19 cellular contexts compared by ENCODE assay signal in the genomic region with DNA sequence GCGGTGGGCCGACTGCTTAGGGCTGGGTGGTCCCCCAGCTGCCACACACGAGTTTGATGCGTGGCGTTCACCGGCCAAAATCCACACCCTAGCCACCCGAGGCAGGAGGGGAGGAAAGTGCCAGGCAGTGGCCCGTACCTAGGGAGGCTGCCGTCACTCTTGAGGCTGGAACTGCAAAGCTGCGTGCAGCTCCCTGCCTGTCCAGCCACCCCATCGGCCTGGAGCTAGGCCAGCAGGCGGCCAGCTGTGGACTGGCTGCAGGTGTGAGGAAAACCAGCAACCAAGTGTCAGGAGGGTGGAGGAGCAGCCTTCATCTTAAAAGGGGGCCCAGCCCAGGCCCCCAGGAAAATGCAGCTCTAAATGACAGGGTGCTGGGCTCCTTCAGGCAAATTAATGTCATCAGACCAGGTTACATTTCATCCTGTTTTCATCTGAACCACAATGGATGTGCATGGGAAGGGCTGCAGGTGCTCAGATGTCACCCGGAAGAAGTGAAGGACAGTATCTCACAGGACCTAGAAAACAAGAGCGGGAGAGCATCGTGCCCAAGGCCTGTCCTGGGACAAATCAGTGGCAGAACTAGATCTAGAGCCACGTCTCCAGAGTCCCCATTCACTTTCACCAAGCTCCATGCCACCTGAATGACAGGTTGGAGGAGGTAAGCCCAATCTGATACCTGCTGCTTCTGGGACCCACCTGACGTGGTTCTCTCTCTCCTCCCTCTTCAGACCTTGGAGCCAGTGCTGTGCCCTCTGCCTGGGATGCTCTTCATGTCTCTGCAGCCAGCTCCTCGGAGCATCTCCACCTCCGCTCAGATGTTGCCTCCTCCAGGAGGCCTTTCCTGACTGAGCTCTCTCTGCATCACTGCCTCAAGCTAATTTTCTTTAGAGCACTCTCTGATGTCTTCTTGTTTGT.
DNase-seq lines count a peak whose midpoint lies in the region; ATAC-seq and TF ChIP-seq lines count a peak whose summit lies in the region.
"Had no signal": no experiment of that assay in that cellular context is flagged by ENCODE, and none has a peak within 500 bp of the region (broad histone marks: within the 10 kb centered on the region; RNA-seq: fewer than 3 reads in every experiment).

No MANE protein-coding gene starts in this region.

- H3K4me3 Mint-ChIP-seq in activated naive CD8-positive, alpha-beta T cell treated with anti-CD3 and anti-CD28 coated beads, Interleukin-2, amount 50 U/mL, for 24 hours: no peak overlapping the region

- no peaks in the 10 kb centered on the region for H3K79me2 ChIP-seq in SK-N-SH (ENCODE audit: insufficient read depth)
- H3K79me2 ChIP-seq in MM.1S (ENCODE audit: low read length): no peaks in the 10 kb centered on the region

- H2AFZ ChIP-seq in SK-N-SH (ENCODE audit: low read depth) (no peak overlapping the region), MM.1S (ENCODE audit: low read length) (no peak overlapping the region)

- DNase-seq in SK-N-SH (peak; percentile 72), left lobe of liver (ENCODE audit: low spot score) (peak; percentile 42), sigmoid colon (peak; percentile 69), AG08396 (ENCODE audit: low spot score) (no peak), EL (no peak), MM.1S (no peak)
- DNase-seq in activated naive CD8-positive, alpha-beta T cell treated with anti-CD3 and anti-CD28 coated beads, Interleukin-2, amount 50 U/mL, for 24 hours: no peak
- DNase-seq: activated naive CD4-positive, alpha-beta T cell treated with anti-CD3 and anti-CD28 coated beads, Interleukin-2, amount 50 U/mL, for 16 hours; AML-193; HCEC 1CT; naive B cell; NCI-H1436 treated with DMSO at 0.1 percent for 48 hours; SIG-M5; T-helper 9 cell had no signal

- intact Hi-C loops in sigmoid colon (cut with DNase I): loop anchor here (5.0 kb wide), 1 partner anchor 201 kb away; no protein-coding TSS in a partner anchor

- H3K9me2 ChIP-seq in SK-N-SH (no peaks in the 10 kb centered on the region), MM.1S (replicated peaks; ENCODE audit: insufficient read depth, low read length) (no peaks in the 10 kb centered on the region)

- H3K27ac ChIP-seq in HUES48 (ENCODE audit: low read depth, low read length): peak overlapping the region; percentile 80
- H3K27ac ChIP-seq in SK-N-SH (ENCODE audit: low read depth in 2 of 2, low read length in 1 of 2): peak overlapping the region in 1 of 2 experiments; percentile 98; a peak in 2 of 4 replicates
- H3K27ac ChIP-seq in sigmoid colon: peak overlapping the region in 3 of 4 donors; percentile 89 to 92 (median 92)
- H3K27ac ChIP-seq in MM.1S (ENCODE audit: low read length): no peak overlapping the region

- H3K27me3 ChIP-seq in HUES48 (ENCODE audit: control insufficient read depth, insufficient read depth, low read length) (no peaks in the 10 kb centered on the region; the same call in 1 of the 2 replicates), SK-N-SH (ENCODE audit: insufficient read depth) (no peaks in the 10 kb centered on the region), sigmoid colon (no peaks in the 10 kb centered on the region), MM.1S (replicated peaks; ENCODE audit: insufficient read depth, low read length) (no peaks in the 10 kb centered on the region)
- H3K27me3 ChIP-seq: body of pancreas, dorsolateral prefrontal cortex had no signal

- H3K4me3 ChIP-seq in HUES48 (ENCODE audit: low read depth, low read length) (no peak overlapping the region), SK-N-SH (ENCODE audit: low read depth in 2 of 2, low read length in 1 of 2) (no peak overlapping the region; a peak in 1 of 4 replicates), sigmoid colon (no peak overlapping the region), MM.1S (ENCODE audit: low read length) (no peak overlapping the region)
- H3K4me3 ChIP-seq: body of pancreas, dorsolateral prefrontal cortex, GM12878 had no signal

- 82% methylated on average over 18 of the region's 19 CpGs for WGBS in SK-N-SH (ENCODE audit: low lambda C conversion rate)
- 89 to 91% methylated on average over 19 of the region's 19 CpGs for WGBS in sigmoid colon, 2 donors

- TF ChIP-seq EP300 in SK-N-SH (IDR thresholded peaks at IDR 0.05; ENCODE audit: borderline replicate concordance in 1 of 2, low read depth in 1 of 2, low read length in 1 of 2) (peak in 1 of 2 experiments; percentile 54; a peak in 1 of 4 replicates), sigmoid colon (IDR thresholded peaks at IDR 0.05) (no peak)

- ATAC-seq in left lobe of liver: no peak
- ATAC-seq in activated naive CD8-positive, alpha-beta T cell treated with anti-CD3 and anti-CD28 coated beads, Interleukin-2, amount 50 U/mL, for 24 hours: no peak
- ATAC-seq: body of pancreas, GM12878 had no signal

- no peaks in the 10 kb centered on the region for H3K36me3 Mint-ChIP-seq in activated naive CD8-positive, alpha-beta T cell treated with anti-CD3 and anti-CD28 coated beads, Interleukin-2, amount 50 U/mL, for 24 hours (ENCODE audit: low read depth)
- H3K36me3 Mint-ChIP-seq: naive B cell had no signal

- H3K4me2 ChIP-seq in SK-N-SH (no peak overlapping the region), MM.1S (ENCODE audit: low read depth, low read length) (no peak overlapping the region)

- no peaks in the 10 kb centered on the region for H3K9me3 ChIP-seq in HUES48 (ENCODE audit: control insufficient read depth, insufficient read depth, low read length)
- no peaks in the 10 kb centered on the region for H3K9me3 ChIP-seq in SK-N-SH
- H3K9me3 ChIP-seq in sigmoid colon: no peaks in the 10 kb centered on the region
- H3K9me3 ChIP-seq in MM.1S (replicated peaks; ENCODE audit: insufficient read depth, low read length): no peaks in the 10 kb centered on the region
- H3K9me3 ChIP-seq: body of pancreas, Caco-2 had no signal

- H3K27me3 Mint-ChIP-seq in activated naive CD8-positive, alpha-beta T cell treated with anti-CD3 and anti-CD28 coated beads, Interleukin-2, amount 50 U/mL, for 24 hours: peaks cover 2% of the 10 kb centered on the region

- POLR2A ChIA-PET in SK-N-SH (lab: Yijun Ruan, JAX): interaction anchor here (1.0 to 4.5 kb wide), 5 partner anchors 9 to 139 kb away, joined by 3 to 49 read pairs (median 4); no protein-coding TSS in a partner anchor

- H3K4me1 Mint-ChIP-seq in activated naive CD8-positive, alpha-beta T cell treated with anti-CD3 and anti-CD28 coated beads, Interleukin-2, amount 50 U/mL, for 24 hours: peaks cover 3% of the 10 kb centered on the region

- H3K4me1 ChIP-seq in HUES48 (ENCODE audit: control insufficient read depth, insufficient read depth, low read length) (peaks cover 22% of the 10 kb centered on the region), SK-N-SH (ENCODE audit: control insufficient read depth in 1 of 2, insufficient read depth in 2 of 2, low read depth in 1 of 2, low read length in 1 of 2) (peaks cover 6 to 81% of the 10 kb centered on the region in 2 experiments; a peak in 3 of 4 replicates), sigmoid colon (peaks cover 0 to 85% (median 76%) of the 10 kb centered on the region in 4 donors), MM.1S (ENCODE audit: low read length) (no peaks in the 10 kb centered on the region)

- H3K36me3 ChIP-seq in HUES48 (ENCODE audit: control insufficient read depth, insufficient read depth, low read length) (no peaks in the 10 kb centered on the region), SK-N-SH (replicated peaks in 1 of 2; ENCODE audit: control insufficient read depth in 1 of 2, insufficient read depth in 2 of 2, low read length in 1 of 2) (no peaks in the 10 kb centered on the region), sigmoid colon (no peaks in the 10 kb centered on the region), MM.1S (replicated peaks; ENCODE audit: insufficient read depth, low read length) (no peaks in the 10 kb centered on the region)

- peaks cover 18% of the 10 kb centered on the region for H3F3A ChIP-seq in SK-N-SH (replicated peaks; ENCODE audit: insufficient read depth)
- no peaks in the 10 kb centered on the region for H3F3A ChIP-seq in MM.1S (ENCODE audit: insufficient read depth, low read length)

- TF ChIP-seq RAD21 in SK-N-SH (IDR thresholded peaks at IDR 0.05; ENCODE audit: low read length): no peak

- no peaks in the 10 kb centered on the region for H3K9me3 Mint-ChIP-seq in activated naive CD8-positive, alpha-beta T cell treated with anti-CD3 and anti-CD28 coated beads, Interleukin-2, amount 50 U/mL, for 24 hours
- H3K9me3 Mint-ChIP-seq: naive B cell had no signal

- no peak for TF ChIP-seq POLR2A in sigmoid colon (IDR thresholded peaks at IDR 0.05)

- H4K20me1 ChIP-seq in SK-N-SH (ENCODE audit: insufficient read depth) (no peaks in the 10 kb centered on the region), MM.1S (ENCODE audit: insufficient read depth, low read length) (no peaks in the 10 kb centered on the region)

- no peak overlapping the region for H3K27ac Mint-ChIP-seq in activated naive CD8-positive, alpha-beta T cell treated with anti-CD3 and anti-CD28 coated beads, Interleukin-2, amount 50 U/mL, for 24 hours

- H3K9ac ChIP-seq in HUES48 (ENCODE audit: low read depth, low read length): no peak overlapping the region
- no peak overlapping the region for H3K9ac ChIP-seq in SK-N-SH
- no peak overlapping the region for H3K9ac ChIP-seq in MM.1S (ENCODE audit: low read length)

- CTCF ChIA-PET in SK-N-SH (lab: Yijun Ruan, JAX): interaction anchor here (0.6 to 5.6 kb wide), 10 partner anchors 10 to 283 kb away, joined by 3 to 48 read pairs (median 3); no protein-coding TSS in a partner anchor

- no peak for TF ChIP-seq CTCF in SK-N-SH (IDR thresholded peaks at IDR 0.05)
- no peak for TF ChIP-seq CTCF in sigmoid colon (IDR thresholded peaks at IDR 0.05)
- no peak for TF ChIP-seq CTCF in MM.1S (IDR thresholded peaks at IDR 0.05; ENCODE audit: low read length)

TF ChIP-seq in SK-N-SH, 30 proteins besides CTCF, POLR2A, EP300 and RAD21:
- TF ChIP-seq RCOR1 (IDR thresholded peaks at IDR 0.05; ENCODE audit: low read length) (peak; percentile 66; the same call in 1 of the 2 replicates), CHD2 (IDR thresholded peaks at IDR 0.05; ENCODE audit: low read length, partially characterized antibody) (peak; percentile 36), FOXJ3 (CRISPR knock-in tag; IDR thresholded peaks at IDR 0.05) (peak; percentile 62; the same call in 1 of the 2 replicates)
- TF ChIP-seq, protein P1, sequence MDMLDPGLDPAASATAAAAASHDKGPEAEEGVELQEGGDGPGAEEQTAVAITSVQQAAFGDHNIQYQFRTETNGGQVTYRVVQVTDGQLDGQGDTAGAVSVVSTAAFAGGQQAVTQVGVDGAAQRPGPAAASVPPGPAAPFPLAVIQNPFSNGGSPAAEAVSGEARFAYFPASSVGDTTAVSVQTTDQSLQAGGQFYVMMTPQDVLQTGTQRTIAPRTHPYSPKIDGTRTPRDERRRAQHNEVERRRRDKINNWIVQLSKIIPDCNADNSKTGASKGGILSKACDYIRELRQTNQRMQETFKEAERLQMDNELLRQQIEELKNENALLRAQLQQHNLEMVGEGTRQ (IDR thresholded peaks at IDR 0.05; ENCODE audit: borderline replicate concordance, low read depth, low read length): no peak

Comparison
In these comparisons a context has a peak if more than half of its experiments do, and no peak if none do; other contexts are left out.
1. DNase-seq: peak in SK-N-SH (single experiment), left lobe of liver (single experiment) and sigmoid colon (single experiment); none in AG08396 (single experiment), EL (single experiment), activated naive CD8-positive, alpha-beta T cell treated with anti-CD3 and anti-CD28 coated beads, Interleukin-2, amount 50 U/mL, for 24 hours (single experiment) and MM.1S (single experiment).